18 cellular contexts compared by ENCODE assay signal in genomic region chr17:4170639-4171280, GRCh38.
"Had no signal": no experiment of that assay in that cellular context is flagged by ENCODE, and none has a peak within 500 bp of the region (broad histone marks: within the 10 kb centered on the region; RNA-seq: fewer than 3 reads in every experiment).

No MANE protein-coding gene starts in this region.

- H3K4me3 Mint-ChIP-seq: activated CD8-positive, alpha-beta T cell treated with anti-CD3 and anti-CD28 coated beads, Interleukin-2, amount 10 ng/mL, durations not matched to agents 7 days and 5 days; activated T-helper 1 cell treated with anti-CD3 and anti-CD28 coated beads, Interleukin-12 subunit alpha, Interleukin-12 subunit beta, Interleukin-2, Interleukin-4 antibody, amounts not matched to agents 30 ng/mL and 10 ng/mL and 1 ng/mL, durations not matched to agents 14 hours and 24 hours and 36 hours; memory B cell; stimulated activated naive CD8-positive, alpha-beta T cell treated with anti-CD3 and anti-CD28 coated beads, Interleukin-15, Interleukin-2, amounts not matched to agents 100 ng/mL and 50 ng/mL, for 24 hours; T-helper 2 cell treated with Interferon-gamma antibody and Interleukin-4, amounts not matched to agents 5 μg/mL and 100 μg/mL, for 36 hours had no signal

- H3K27me3 Mint-ChIP-seq: memory B cell; stimulated activated naive CD8-positive, alpha-beta T cell treated with anti-CD3 and anti-CD28 coated beads, Interleukin-15, Interleukin-2, amounts not matched to agents 100 ng/mL and 50 ng/mL, for 24 hours had no signal

- H3K27ac Mint-ChIP-seq: activated T-helper 1 cell treated with anti-CD3 and anti-CD28 coated beads, Interleukin-12 subunit alpha, Interleukin-12 subunit beta, Interleukin-2, Interleukin-4 antibody, amounts not matched to agents 30 ng/mL and 10 ng/mL and 1 ng/mL, durations not matched to agents 14 hours and 24 hours and 36 hours; memory B cell; stimulated activated naive CD8-positive, alpha-beta T cell treated with anti-CD3 and anti-CD28 coated beads, Interleukin-15, Interleukin-2, amounts not matched to agents 100 ng/mL and 50 ng/mL, for 24 hours; T-helper 2 cell treated with Interferon-gamma antibody and Interleukin-4, amounts not matched to agents 5 μg/mL and 100 μg/mL, for 36 hours had no signal

- ATAC-seq: activated CD4-positive, CD25-positive, alpha-beta regulatory T cell treated with anti-CD3 and anti-CD28 coated beads, Interleukin-2, amount 50 U/mL, for 24 hours; activated CD8-positive, alpha-beta T cell treated with anti-CD3 and anti-CD28 coated beads, Interleukin-2, amount 10 ng/mL, durations not matched to agents 7 days and 5 days; activated naive CD4-positive, alpha-beta T cell treated with anti-CD3 and anti-CD28 coated beads, Interleukin-2, amount 50 U/mL, for 72 hours; heart left ventricle; left colon; upper lobe of right lung had no signal

- H3K9me3 Mint-ChIP-seq: activated naive CD4-positive, alpha-beta T cell treated with anti-CD3 and anti-CD28 coated beads, Interleukin-2, amount 50 U/mL, for 72 hours; activated T-helper 1 cell treated with anti-CD3 and anti-CD28 coated beads, Interleukin-12 subunit alpha, Interleukin-12 subunit beta, Interleukin-2, Interleukin-4 antibody, amounts not matched to agents 30 ng/mL and 10 ng/mL and 1 ng/mL, durations not matched to agents 14 hours and 24 hours and 36 hours; memory B cell; stimulated activated naive CD8-positive, alpha-beta T cell treated with anti-CD3 and anti-CD28 coated beads, Interleukin-15, Interleukin-2, amounts not matched to agents 100 ng/mL and 50 ng/mL, for 24 hours; T-helper 2 cell treated with Interferon-gamma antibody and Interleukin-4, amounts not matched to agents 5 μg/mL and 100 μg/mL, for 36 hours had no signal

- DNase-seq: activated CD4-positive, alpha-beta T cell treated with anti-CD3 and anti-CD28 coated beads, Interleukin-2, amount 50 U/mL, for 1 hour; activated CD8-positive, alpha-beta T cell treated with anti-CD3 and anti-CD28 coated beads, Interleukin-2, amount 10 ng/mL, durations not matched to agents 7 days and 5 days; activated gamma-delta T cell; cerebellar nuclear complex; effector CD4-positive, alpha-beta T cell; heart left ventricle; left colon; ovary; stimulated activated CD4-positive, alpha-beta T cell treated with anti-CD3 and anti-CD28 coated beads, Interleukin-12 subunit alpha, Interleukin-12 subunit beta, amount 100 ng/mL, for 4 hours; stimulated activated CD4-positive, alpha-beta T cell treated with anti-CD3 and anti-CD28 coated beads, Interleukin-4, amount 100 ng/mL, for 4 hours; thyroid gland; upper lobe of right lung had no signal
